In the genomic region with DNA sequence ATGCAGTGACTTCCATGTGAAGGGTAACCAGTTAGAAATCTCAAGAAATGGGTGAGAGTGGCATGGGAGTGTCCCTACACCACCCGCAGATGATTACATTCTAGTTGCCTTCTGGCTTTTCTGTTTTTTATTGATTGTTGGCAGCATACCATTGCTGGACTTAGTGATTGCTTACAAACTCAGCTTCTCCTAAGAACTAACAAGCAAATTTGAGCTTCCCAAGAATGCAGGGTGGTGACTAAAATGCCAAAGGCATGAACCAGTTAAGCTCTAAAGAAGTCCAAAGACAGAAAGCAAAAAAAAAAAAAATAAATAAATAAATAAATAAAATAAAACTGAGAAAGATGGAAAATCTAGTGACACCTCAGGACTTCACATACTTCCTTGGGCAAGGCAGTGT, we compare ENCODE assay signal across 23 cellular contexts.
"Had no signal": no experiment of that assay in that cellular context is flagged by ENCODE, and none has a peak within 500 bp of the region (broad histone marks: within the 10 kb centered on the region; RNA-seq: fewer than 3 reads in every experiment).

No MANE protein-coding gene starts in this region.

- H3K27ac ChIP-seq: esophagus squamous epithelium, lower lobe of right lung, neutrophil, pancreas, right atrium auricular region, stomach, thyroid gland, vagina had no signal

- DNase-seq: cortex of kidney; effector memory CD8-positive, alpha-beta T cell; erythroblast; esophagus squamous epithelium; hypothalamus; immature natural killer cell; islet precursor cell; kidney glomerular epithelial cell; left ventricle myocardium superior; lower lobe of right lung; natural killer cell; pancreas; stimulated activated CD4-positive, alpha-beta T cell treated with anti-CD3 and anti-CD28 coated beads, Interleukin-2, amount 100 ng/mL, for 24 hours; stimulated activated CD4-positive, alpha-beta T cell treated with anti-CD3 and anti-CD28 coated beads, Interleukin-4, amount 100 ng/mL, for 24 hours; stimulated activated naive CD4-positive, alpha-beta T cell treated with Interleukin-2 at 50 U/mL for 16 hours; stomach; thyroid gland; trophoblast cell had no signal

- ATAC-seq: effector memory CD8-positive, alpha-beta T cell; left ventricle myocardium superior; lower lobe of right lung; natural killer cell; pancreas; sciatic nerve; stimulated activated effector memory CD8-positive, alpha-beta T cell treated with anti-CD3 and anti-CD28 coated beads, Interleukin-12 subunit alpha, Interleukin-12 subunit beta, amount 100 ng/mL, for 72 hours had no signal

- H3K36me3 ChIP-seq: esophagus squamous epithelium, lower lobe of right lung, neutrophil, pancreas, right atrium auricular region, stomach, thyroid gland, vagina had no signal

- H3K4me3 ChIP-seq: esophagus squamous epithelium, lower lobe of right lung, pancreas, right atrium auricular region, stomach, thyroid gland, vagina had no signal

- H3K4me1 ChIP-seq: esophagus squamous epithelium, lower lobe of right lung, pancreas, right atrium auricular region, stomach, thyroid gland, vagina had no signal

- H3K27me3 ChIP-seq: neutrophil, pancreas, right atrium auricular region, stomach, thyroid gland, vagina had no signal

- H3K9me3 ChIP-seq: esophagus squamous epithelium, lower lobe of right lung, neutrophil, pancreas, right atrium auricular region, stomach, thyroid gland, vagina had no signal
